In genomic region chr11:62500066-62501035, GRCh38 we compare ENCODE assay signal across 13 cellular contexts. TPM values are rescaled to one million over a fixed set of nuclear protein-coding genes. Genes with fewer than 3 reads are reported as not detected.
A peak's percentile ranks its signal among the peaks of the same experiment; 100 is the strongest.
DNase-seq lines count a peak whose midpoint lies in the region; ATAC-seq and TF ChIP-seq lines count a peak whose summit lies in the region.
"Had no signal": no experiment of that assay in that cellular context is flagged by ENCODE, and none has a peak within 500 bp of the region (broad histone marks: within the 10 kb centered on the region; RNA-seq: fewer than 3 reads in every experiment).

No MANE protein-coding gene starts in this region.

- 54% methylated on average over 15 of the region's 15 CpGs for WGBS in smooth muscle cell (ENCODE audit: low lambda C conversion rate)

- H3K4me3 Mint-ChIP-seq in activated naive CD4-positive, alpha-beta T cell treated with anti-CD3 and anti-CD28 coated beads, Interleukin-2, amount 10 ng/mL, durations not matched to agents 7 days and 5 days: no peak overlapping the region
- H3K4me3 Mint-ChIP-seq: activated T-cell treated with anti-CD3 and anti-CD28 coated beads, Interleukin-2, amount 50 U/mL, for 4 hours; T-helper 1 cell treated with Interleukin-12 subunit alpha and Interleukin-12 subunit beta and Interleukin-4 antibody, amounts not matched to agents 30 μg/mL and 1 μg/mL, for 36 hours had no signal

- peak overlapping the region; percentile 5 for H3K9ac ChIP-seq in smooth muscle cell (ENCODE audit: low read depth)

- CTCF ChIA-PET in activated naive CD4-positive, alpha-beta T cell treated with anti-CD3 and anti-CD28 coated beads, Interleukin-2, amount 10 ng/mL, durations not matched to agents 7 days and 5 days (lab: Charles Lee): interaction anchor here (1.0 to 1.6 kb wide), 7 partner anchors 8 to 76 kb away, joined by 3 to 8 read pairs (median 4); no protein-coding TSS in a partner anchor

- peaks cover 8% of the 10 kb centered on the region for H3F3A ChIP-seq in smooth muscle cell (ENCODE audit: low read depth)

- peak; percentile 42 for TF ChIP-seq CTCF in foreskin keratinocyte (conservative IDR thresholded peaks at IDR 0.05)
- TF ChIP-seq CTCF in smooth muscle cell (IDR thresholded peaks at IDR 0.05; ENCODE audit: borderline replicate concordance, insufficient read depth, poor library complexity, severe bottlenecking): no peak

- no peaks in the 10 kb centered on the region for H3K9me3 ChIP-seq in smooth muscle cell (replicated peaks; ENCODE audit: low read depth)

- H3K36me3 Mint-ChIP-seq in activated naive CD4-positive, alpha-beta T cell treated with anti-CD3 and anti-CD28 coated beads, Interleukin-2, amount 10 ng/mL, durations not matched to agents 7 days and 5 days: no peaks in the 10 kb centered on the region

- peak overlapping the region; percentile 81 for H3K27ac ChIP-seq in foreskin keratinocyte
- peak overlapping the region; percentile 66 for H3K27ac ChIP-seq in smooth muscle cell (ENCODE audit: low read depth)

- no peaks in the 10 kb centered on the region for H3K9me3 Mint-ChIP-seq in activated naive CD4-positive, alpha-beta T cell treated with anti-CD3 and anti-CD28 coated beads, Interleukin-2, amount 10 ng/mL, durations not matched to agents 7 days and 5 days
- H3K9me3 Mint-ChIP-seq: activated T-cell treated with anti-CD3 and anti-CD28 coated beads, Interleukin-2, amount 50 U/mL, for 4 hours; T-helper 1 cell treated with Interleukin-12 subunit alpha and Interleukin-12 subunit beta and Interleukin-4 antibody, amounts not matched to agents 30 μg/mL and 1 μg/mL, for 36 hours had no signal

- H3K27me3 Mint-ChIP-seq in activated naive CD4-positive, alpha-beta T cell treated with anti-CD3 and anti-CD28 coated beads, Interleukin-2, amount 10 ng/mL, durations not matched to agents 7 days and 5 days: peaks cover 75% of the 10 kb centered on the region

- peak; percentile 94 for ATAC-seq in foreskin keratinocyte
- ATAC-seq: activated T-cell treated with anti-CD3 and anti-CD28 coated beads, Interleukin-2, amount 50 U/mL, for 4 hours had no signal

- H3K79me2 ChIP-seq in smooth muscle cell (ENCODE audit: low read depth): no peaks in the 10 kb centered on the region

- H3K27ac Mint-ChIP-seq in activated naive CD4-positive, alpha-beta T cell treated with anti-CD3 and anti-CD28 coated beads, Interleukin-2, amount 10 ng/mL, durations not matched to agents 7 days and 5 days: no peak overlapping the region
- H3K27ac Mint-ChIP-seq: T-helper 1 cell treated with Interleukin-12 subunit alpha and Interleukin-12 subunit beta and Interleukin-4 antibody, amounts not matched to agents 30 μg/mL and 1 μg/mL, for 36 hours had no signal

- H3K4me1 ChIP-seq in foreskin keratinocyte: peaks cover 16% of the 10 kb centered on the region
- H3K4me1 ChIP-seq in smooth muscle cell (ENCODE audit: low read depth): peaks cover 17% of the 10 kb centered on the region

- DNase-seq in DMS53 (lab: John Stamatoyannopoulos, UW) (peak; percentile 19), DMS53 treated with DMSO at 0.1 percent for 48 hours (lab: John Stamatoyannopoulos, UW; ENCODE audit: unreplicated experiment) (no peak), NCI-H774 (lab: John Stamatoyannopoulos, UW) (peak; percentile 53), foreskin keratinocyte (peak; percentile 97 to 99), smooth muscle cell (lab: John Stamatoyannopoulos, UW; ENCODE audit: unreplicated experiment) (no peak)
- no peak for DNase-seq in stimulated activated CD8-positive, alpha-beta memory T cell treated with anti-CD3 and anti-CD28 coated beads, Interleukin-4, amount 100 ng/mL, for 48 hours
- no peak for DNase-seq in stimulated activated naive CD4-positive, alpha-beta T cell (lab: John Stamatoyannopoulos, UW)
- DNase-seq in activated naive CD4-positive, alpha-beta T cell treated with anti-CD3 and anti-CD28 coated beads, Interleukin-2, amount 10 ng/mL, durations not matched to agents 7 days and 5 days: no peak
- DNase-seq: 8988T; activated T-cell treated with anti-CD3 and anti-CD28 coated beads, Interleukin-2, amount 50 U/mL, for 4 hours; cortex of kidney; NCI-H1930 had no signal

- peaks cover 10% of the 10 kb centered on the region for H3K4me1 Mint-ChIP-seq in activated naive CD4-positive, alpha-beta T cell treated with anti-CD3 and anti-CD28 coated beads, Interleukin-2, amount 10 ng/mL, durations not matched to agents 7 days and 5 days

- H3K4me3 ChIP-seq in smooth muscle cell: no peak overlapping the region

- no peaks in the 10 kb centered on the region for H3K27me3 ChIP-seq in foreskin keratinocyte
- no peaks in the 10 kb centered on the region for H3K27me3 ChIP-seq in smooth muscle cell (ENCODE audit: low read depth)

- H3K4me2 ChIP-seq in smooth muscle cell: peak overlapping the region; percentile 35

- no peaks in the 10 kb centered on the region for H3K36me3 ChIP-seq in smooth muscle cell (ENCODE audit: low read depth)

- no peaks in the 10 kb centered on the region for H4K20me1 ChIP-seq in smooth muscle cell (ENCODE audit: low read depth)

- H2AFZ ChIP-seq in smooth muscle cell (ENCODE audit: low read depth): no peak overlapping the region

RNA-seq across cellular contexts. Expression of gene AHNAK, which starts 46.3 kb away (rescaled TPM):
- 393 and 461 TPM in 2 replicates for total RNA-seq in foreskin keratinocyte
- 57.2 and 57.9 TPM in 2 replicates for polyA plus RNA-seq in foreskin keratinocyte
- 229 and 240 TPM in 2 replicates for total RNA-seq in smooth muscle cell
- polyA plus RNA-seq in smooth muscle cell: 27.2 and 58.8 TPM in 2 replicates

Comparison
In these comparisons a context has a peak if more than half of its experiments do, and no peak if none do; other contexts are left out.
1. DNase-seq: peak in DMS53 (single experiment), NCI-H774 (single experiment) and foreskin keratinocyte (2 of 2); none in DMS53 treated with DMSO at 0.1 percent for 48 hours (single experiment), smooth muscle cell (single experiment), stimulated activated CD8-positive, alpha-beta memory T cell treated with anti-CD3 and anti-CD28 coated beads, Interleukin-4, amount 100 ng/mL, for 48 hours (single experiment), stimulated activated naive CD4-positive, alpha-beta T cell (0 of 6) and activated naive CD4-positive, alpha-beta T cell treated with anti-CD3 and anti-CD28 coated beads, Interleukin-2, amount 10 ng/mL, durations not matched to agents 7 days and 5 days (single experiment).